ENCODE assay signal across 8 cellular contexts in the genomic region with DNA sequence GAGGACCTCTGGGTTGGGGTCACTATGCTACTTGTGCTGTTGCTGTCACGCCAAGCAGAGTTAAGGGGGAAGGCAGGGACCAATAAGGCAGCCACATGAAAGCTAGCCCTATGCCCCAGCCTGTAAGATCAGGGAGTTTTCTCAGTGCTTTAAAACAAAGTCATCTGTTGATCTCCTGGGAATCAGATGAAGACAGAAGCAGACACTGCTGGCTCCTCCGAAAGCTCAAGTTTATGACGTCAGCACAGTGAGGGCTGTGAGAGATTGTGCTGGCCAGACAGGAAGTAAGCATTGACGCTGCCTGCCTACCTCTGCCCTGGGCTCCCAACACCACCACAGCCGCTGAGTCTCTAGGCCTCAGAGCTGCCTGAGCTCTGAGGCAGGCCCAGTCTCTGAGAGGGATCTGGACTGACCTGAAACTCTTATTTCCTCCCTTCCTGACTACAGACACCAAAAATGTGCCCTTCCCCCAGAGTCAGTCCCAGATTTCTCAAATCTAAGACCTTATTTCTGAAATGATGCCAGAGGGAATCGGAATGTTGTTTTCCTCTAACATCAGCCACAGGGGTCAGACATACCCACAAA.
DNase-seq lines count a peak whose midpoint lies in the region; ATAC-seq and TF ChIP-seq lines count a peak whose summit lies in the region.

No MANE protein-coding gene starts in this region.

- H3K27me3 Mint-ChIP-seq in Caco-2 (ENCODE audit: insufficient read depth, unreplicated experiment) = no peaks in the 10 kb centered on the region

- no peak for TF ChIP-seq CTCF in Caco-2 (IDR thresholded peaks at IDR 0.05; ENCODE audit: insufficient read depth in 1 of 2, low read depth in 1 of 2, low read length in 1 of 2, severe bottlenecking in 1 of 2, unreplicated experiment in 1 of 2)
- TF ChIP-seq CTCF in retinal pigment epithelial cell (conservative IDR thresholded peaks at IDR 0.05; ENCODE audit: low read depth, low read length) = no peak

- H3K27me3 ChIP-seq in Caco-2 (replicated peaks; ENCODE audit: control insufficient read depth, insufficient read depth, low read length) = no peaks in the 10 kb centered on the region

- H3K4me1 Mint-ChIP-seq in Caco-2 (ENCODE audit: low read depth, unreplicated experiment) = peaks cover 53% of the 10 kb centered on the region

- no peaks in the 10 kb centered on the region for H3K9me3 Mint-ChIP-seq in Caco-2 (ENCODE audit: unreplicated experiment)

- H3K36me3 Mint-ChIP-seq in Caco-2 (ENCODE audit: insufficient read depth, unreplicated experiment) = peaks cover 6% of the 10 kb centered on the region

- CTCF ChIA-PET in Caco-2 (lab: Charles Lee) = interaction anchor here (0.8 kb wide), 1 partner anchor 14 kb away, joined by 3 read pairs; no protein-coding TSS in a partner anchor

- POLR2A ChIA-PET in Caco-2 (lab: Charles Lee) = interaction anchor here (0.6 kb wide), 1 partner anchor 238 kb away, joined by 3 read pairs; no protein-coding TSS in a partner anchor

- H3K9me3 ChIP-seq in Caco-2 = no peaks in the 10 kb centered on the region

- no peak overlapping the region for H3K4me3 Mint-ChIP-seq in Caco-2 (ENCODE audit: unreplicated experiment)

- DNase-seq in Caco-2 (no peak), HS-5 (ENCODE audit: low read depth) (peak; percentile 84), activated T-cell treated with anti-CD3 and anti-CD28 coated beads for 4 hours (peak; percentile 19), fibroblast of peridontal ligament (ENCODE audit: extremely low read depth) (peak; percentile 96), retinal pigment epithelial cell (ENCODE audit: low read depth) (peak; percentile 90), NCI-H2171 (lab: John Stamatoyannopoulos, UW) (no peak), GOT3 (lab: John Stamatoyannopoulos, UW) (no peak)

- H3K4me1 ChIP-seq in Caco-2 = peaks cover 45% of the 10 kb centered on the region

- no peak overlapping the region for H3K4me3 ChIP-seq in Caco-2 (ENCODE audit: low read depth, low read length)
- H3K4me3 ChIP-seq in retinal pigment epithelial cell (ENCODE audit: low read length) = no peak overlapping the region

- no peaks in the 10 kb centered on the region for H3K36me3 ChIP-seq in Caco-2 (ENCODE audit: control insufficient read depth, insufficient read depth, low read length)

- BruUV-seq in Caco-2 (replicated peaks; lab: Mats Ljungman, UMichigan) = no TSS peak

- H3K27ac Mint-ChIP-seq in Caco-2 (ENCODE audit: unreplicated experiment) = peak overlapping the region; percentile 83

- ATAC-seq in HG03460 (IDR thresholded peaks at IDR 0.05; ENCODE audit: unreplicated experiment) = no peak

- intact Hi-C loops in Caco-2 (cut with micrococcal nuclease; ENCODE audit: unreplicated experiment) = no loop called here

Comparison
In these comparisons a context has a peak if more than half of its experiments do, and no peak if none do; other contexts are left out.
1. DNase-seq: peak in HS-5 (single experiment), activated T-cell treated with anti-CD3 and anti-CD28 coated beads for 4 hours (single experiment), fibroblast of peridontal ligament (single experiment) and retinal pigment epithelial cell (single experiment); none in Caco-2 (0 of 2), NCI-H2171 (single experiment) and GOT3 (single experiment).